Comparison of ENCODE assay signal across 8 cellular contexts in genomic region chr10:119412244-119412750, GRCh38.
DNase-seq lines count a peak whose midpoint lies in the region; ATAC-seq lines count a peak whose summit lies in the region.

No MANE protein-coding gene starts in this region.

- peaks cover 0 to 16% (median 3%) of the 10 kb centered on the region in 3 donors for H3K36me3 Mint-ChIP-seq in CD8-positive, alpha-beta memory T cell

- H3K4me1 ChIP-seq in GM23248 (ENCODE audit: insufficient read depth), result peaks cover 6% of the 10 kb centered on the region; the same call in 1 of the 2 replicates
- no peaks in the 10 kb centered on the region for H3K4me1 ChIP-seq in CD8-positive, alpha-beta memory T cell (ENCODE audit: insufficient read depth, low read length)

- H3K9me3 Mint-ChIP-seq in CD8-positive, alpha-beta memory T cell, result no peaks in the 10 kb centered on the region

- H3K9me3 ChIP-seq in GM23248 (ENCODE audit: low read depth), result no peaks in the 10 kb centered on the region
- no peaks in the 10 kb centered on the region for H3K9me3 ChIP-seq in CD8-positive, alpha-beta memory T cell (ENCODE audit: low read length)

- H3K79me2 ChIP-seq in GM23248 (ENCODE audit: insufficient read depth), result 0 out of 2 replicates have a peak, but pooled peaks cover under 1% of the 10 kb centered on the region

- in situ Hi-C loops in GM23248 (cut with MboI), result no loop called here

- DNase-seq in GM23248, result peak; percentile 26
- DNase-seq in cortex of kidney (lab: John Stamatoyannopoulos, UW), result peak; percentile 36
- peak; percentile 55 to 70 for DNase-seq in left colon
- peak; percentile 90 for DNase-seq in sciatic nerve (ENCODE audit: low spot score)
- DNase-seq in CD8-positive, alpha-beta memory T cell, result no peak
- no peak for DNase-seq in activated effector memory CD4-positive, alpha-beta T cell treated with Interleukin-2 at 50 U/mL for 16 hours

- no peaks in the 10 kb centered on the region for H3K27me3 ChIP-seq in GM23248 (replicated peaks; ENCODE audit: insufficient read depth)
- H3K27me3 ChIP-seq in CD8-positive, alpha-beta memory T cell (ENCODE audit: insufficient read depth, low read length, poor library complexity, severe bottlenecking), result no peaks in the 10 kb centered on the region

- no peaks in the 10 kb centered on the region for H4K20me1 ChIP-seq in GM23248 (ENCODE audit: insufficient read depth)

- H2AFZ ChIP-seq in GM23248, result no peak overlapping the region

- H3F3A ChIP-seq in GM23248 (ENCODE audit: insufficient read depth), result no peaks in the 10 kb centered on the region

- H3K4me1 Mint-ChIP-seq in CD8-positive, alpha-beta memory T cell, result peaks cover 0 to 2% (median 0%) of the 10 kb centered on the region in 3 donors

- POLR2A ChIA-PET in CD8-positive, alpha-beta memory T cell (lab: Charles Lee), result no interaction called here

- H3K9me2 ChIP-seq in GM23248 (ENCODE audit: insufficient read depth), result no peaks in the 10 kb centered on the region

- ATAC-seq in left colon, result peak; percentile 26
- peak; percentile 75 for ATAC-seq in sciatic nerve
- no peak for ATAC-seq in HG02763 (IDR thresholded peaks at IDR 0.05; ENCODE audit: unreplicated experiment)
- no peak for ATAC-seq in GM19328 (IDR thresholded peaks at IDR 0.05; ENCODE audit: unreplicated experiment)

- H3K4me2 ChIP-seq in GM23248 (ENCODE audit: unreplicated experiment), result no peak overlapping the region

- H3K36me3 ChIP-seq in GM23248 (ENCODE audit: low read depth), result no peaks in the 10 kb centered on the region
- H3K36me3 ChIP-seq in CD8-positive, alpha-beta memory T cell (ENCODE audit: insufficient read depth, low read length), result no peaks in the 10 kb centered on the region

- H3K9ac ChIP-seq in GM23248, result no peak overlapping the region

- WGBS in GM23248 (ENCODE audit: low coverage in 1 of 2, low lambda C conversion rate in 2 of 2, missing lambda C conversion rate in 2 of 2), 2 experiments, result 38 to 44% methylated on average over 19 to 21 of the region's 21 CpGs

- CTCF ChIA-PET in CD8-positive, alpha-beta memory T cell (lab: Charles Lee), result no interaction called here

- no peak overlapping the region for H3K4me3 Mint-ChIP-seq in CD8-positive, alpha-beta memory T cell

- H3K27ac Mint-ChIP-seq in CD8-positive, alpha-beta memory T cell, result no peak overlapping the region

- no peaks in the 10 kb centered on the region for H3K27me3 Mint-ChIP-seq in CD8-positive, alpha-beta memory T cell

- no peak overlapping the region for H3K4me3 ChIP-seq in GM23248
- H3K4me3 ChIP-seq in CD8-positive, alpha-beta memory T cell (ENCODE audit: low read length), result no peak overlapping the region

- no peak overlapping the region for H3K27ac ChIP-seq in GM23248
- no peak overlapping the region for H3K27ac ChIP-seq in CD8-positive, alpha-beta memory T cell (ENCODE audit: low read depth, low read length)

- intact Hi-C loops in left colon (cut with DNase I, micrococcal nuclease) (loop anchor here in 1 of 2 donors (10.0 kb wide), 1 partner anchor 207 kb away; the partner anchor contains the start of gene GRK5), sciatic nerve (cut with DNase I) (loop anchor here (10.0 kb wide), 1 partner anchor 207 kb away; the partner anchor contains the start of gene GRK5)

Comparison
In these comparisons a context has a peak if more than half of its experiments do, and no peak if none do; other contexts are left out.
1. DNase-seq: peak in GM23248 (single experiment), cortex of kidney (single experiment), left colon (2 of 2) and sciatic nerve (single experiment); none in CD8-positive, alpha-beta memory T cell (0 of 5) and activated effector memory CD4-positive, alpha-beta T cell treated with Interleukin-2 at 50 U/mL for 16 hours (single experiment).
2. ATAC-seq: peak in left colon (single experiment) and sciatic nerve (single experiment); none in HG02763 (single experiment) and GM19328 (single experiment).